14 cellular contexts compared by ENCODE assay signal in genomic region chr1:155260276-155260675, GRCh38. TPM values are rescaled to one million over a fixed set of nuclear protein-coding genes. Genes with fewer than 3 reads are reported as not detected.
DNase-seq lines count a peak whose midpoint lies in the region; ATAC-seq, FAIRE-seq and TF ChIP-seq lines count a peak whose summit lies in the region.
"Had no signal": no experiment of that assay in that cellular context is flagged by ENCODE, and none has a peak within 500 bp of the region (broad histone marks: within the 10 kb centered on the region; RNA-seq: fewer than 3 reads in every experiment).

No MANE protein-coding gene starts in this region.

- H3K27me3 ChIP-seq in CD8-positive, alpha-beta T cell (ENCODE audit: insufficient read depth, low read length): no peaks in the 10 kb centered on the region
- H3K27me3 ChIP-seq in osteoblast (ENCODE audit: insufficient read depth, low read length) (no peaks in the 10 kb centered on the region), gastroesophageal sphincter (no peaks in the 10 kb centered on the region)

- no CpG with 5 or more reads among the region's 5 CpGs for WGBS in gastroesophageal sphincter (ENCODE audit: low coverage in 1 of 2), 2 donors

- peaks cover 21% of the 10 kb centered on the region for H3K4me1 ChIP-seq in CD8-positive, alpha-beta T cell (ENCODE audit: insufficient read depth, low read length)
- H3K4me1 ChIP-seq in kidney (ENCODE audit: control insufficient read depth in 1 of 2, insufficient read depth in 1 of 2, low read depth in 1 of 2, low read length in 2 of 2) (peaks cover 14 to 20% of the 10 kb centered on the region in 2 donors), osteoblast (ENCODE audit: insufficient read depth, low read length) (peaks cover 26% of the 10 kb centered on the region), gastroesophageal sphincter (peaks cover 3 to 44% (median 14%) of the 10 kb centered on the region in 3 donors)

- H3K27ac Mint-ChIP-seq in CD8-positive, alpha-beta T cell: no peak overlapping the region

- TF ChIP-seq POLR2A in gastroesophageal sphincter (IDR thresholded peaks at IDR 0.05): no peak

- no peak for ATAC-seq in CD8-positive, alpha-beta T cell
- ATAC-seq in gastroesophageal sphincter (no peak), HG02623 (IDR thresholded peaks at IDR 0.05; ENCODE audit: unreplicated experiment) (no peak)

- FAIRE-seq in kidney (lab: Jason Lieb, UNC): no peak

- H3K27ac ChIP-seq in 22Rv1 (peak overlapping the region; percentile 88; the same call in 1 of the 2 replicates), VCaP (peak overlapping the region; percentile 81; the same call in 1 of the 2 replicates), kidney (ENCODE audit: low read depth in 2 of 2, low read length in 2 of 2) (no peak overlapping the region), osteoblast (ENCODE audit: low read depth, low read length) (no peak overlapping the region), gastroesophageal sphincter (peak overlapping the region in 2 of 4 donors; percentile 86)
- H3K27ac ChIP-seq in CD8-positive, alpha-beta T cell (ENCODE audit: low read depth, low read length): no peak overlapping the region

- H2AFZ ChIP-seq in osteoblast (ENCODE audit: low read length): no peak overlapping the region

- no peak overlapping the region for H3K4me3 ChIP-seq in CD8-positive, alpha-beta T cell (ENCODE audit: low read depth, low read length)
- peak overlapping the region in 1 of 2 donors; percentile 99 for H3K4me3 ChIP-seq in kidney (ENCODE audit: low read length in 2 of 2)
- H3K4me3 ChIP-seq in osteoblast (ENCODE audit: insufficient read depth, low read length): no peak overlapping the region
- H3K4me3 ChIP-seq in gastroesophageal sphincter: no peak overlapping the region

- peaks cover 23% of the 10 kb centered on the region for H3K36me3 ChIP-seq in CD8-positive, alpha-beta T cell (ENCODE audit: insufficient read depth, low read length)
- peaks cover 13 to 22% of the 10 kb centered on the region in 2 donors for H3K36me3 ChIP-seq in kidney (ENCODE audit: control insufficient read depth in 1 of 2, insufficient read depth in 2 of 2, low read length in 2 of 2)
- H3K36me3 ChIP-seq in osteoblast (ENCODE audit: insufficient read depth, low read length): peaks cover 57% of the 10 kb centered on the region
- H3K36me3 ChIP-seq in gastroesophageal sphincter: peaks cover 3 to 66% of the 10 kb centered on the region in 2 donors

- CTCF ChIA-PET in CD8-positive, alpha-beta T cell (lab: Charles Lee): interaction anchor here (1.2 to 6.4 kb wide), 6 partner anchors 10 to 88 kb away, joined by 3 to 82 read pairs (median 4); partner anchors contain the start of genes FDPS and KRTCAP2

- peak overlapping the region; percentile 100 for H3K4me3 Mint-ChIP-seq in CD8-positive, alpha-beta T cell

- peaks cover 25% of the 10 kb centered on the region for H3K79me2 ChIP-seq in osteoblast (ENCODE audit: insufficient read depth, low read length)

- peaks cover 40% of the 10 kb centered on the region for H3K4me1 Mint-ChIP-seq in CD8-positive, alpha-beta T cell (ENCODE audit: low read depth)

- intact Hi-C loops in CD8-positive, alpha-beta T cell (cut with DNase I, micrococcal nuclease): loop anchor here (5.0 kb wide), 2 partner anchors 597 to 792 kb away; partner anchors contain the start of genes GON4L (in 1 of the 2), LAMTOR2 (in 1 of the 2), SYT11 (in 1 of the 2) and UBQLN4 (in 1 of the 2)
- intact Hi-C loops in kidney (cut with DNase I): no loop called here

- POLR2A ChIA-PET in CD8-positive, alpha-beta T cell (lab: Charles Lee): interaction anchor here (2.6 to 3.8 kb wide), 2 partner anchors 9 to 15 kb away, joined by 17 to 18 read pairs; no protein-coding TSS in a partner anchor

- H3K36me3 Mint-ChIP-seq in CD8-positive, alpha-beta T cell: peaks cover 81% of the 10 kb centered on the region

- DNase-seq in CD8-positive, alpha-beta T cell: no peak
- DNase-seq in kidney: peak; percentile 42
- no peak for DNase-seq in osteoblast (ENCODE audit: insufficient read length, low spot score, missing footprints)
- DNase-seq in cortex of kidney (lab: John Stamatoyannopoulos, UW): no peak
- DNase-seq: activated CD8-positive, alpha-beta memory T cell treated with anti-CD3 and anti-CD28 coated beads, Interleukin-2, amount 50 U/mL, for 48 hours; C1 segment of cervical spinal cord; NCI-H1694 had no signal

- H3K9ac ChIP-seq in kidney (ENCODE audit: low read length in 2 of 2): no peak overlapping the region

- no peaks in the 10 kb centered on the region for H3K27me3 Mint-ChIP-seq in CD8-positive, alpha-beta T cell (ENCODE audit: low read depth)

- H3K9me3 Mint-ChIP-seq in CD8-positive, alpha-beta T cell: no peaks in the 10 kb centered on the region

- TF ChIP-seq EP300 in gastroesophageal sphincter (IDR thresholded peaks at IDR 0.05): no peak

- no peak overlapping the region for H3K4me2 ChIP-seq in osteoblast (ENCODE audit: insufficient read depth, low read length)

- TF ChIP-seq CTCF in 22Rv1 (IDR thresholded peaks at IDR 0.05): no peak
- TF ChIP-seq CTCF in CD8-positive, alpha-beta T cell (IDR thresholded peaks at IDR 0.05): no peak
- TF ChIP-seq CTCF in VCaP (conservative IDR thresholded peaks at IDR 0.05): no peak
- TF ChIP-seq CTCF in kidney (IDR thresholded peaks at IDR 0.05; ENCODE audit: borderline replicate concordance, extremely low read depth, insufficient read depth): no peak
- no peak for TF ChIP-seq CTCF in osteoblast (IDR thresholded peaks at IDR 0.05; ENCODE audit: extremely low read depth, low read depth, low read length)
- no peak for TF ChIP-seq CTCF in gastroesophageal sphincter (IDR thresholded peaks at IDR 0.05)

- H4K20me1 ChIP-seq in osteoblast (ENCODE audit: insufficient read depth, low read length): no peaks in the 10 kb centered on the region

- H3K9me3 ChIP-seq in CD8-positive, alpha-beta T cell (ENCODE audit: low read length): no peaks in the 10 kb centered on the region
- H3K9me3 ChIP-seq in kidney (ENCODE audit: control insufficient read depth in 1 of 2, low read length in 2 of 2): no peaks in the 10 kb centered on the region
- no peaks in the 10 kb centered on the region for H3K9me3 ChIP-seq in osteoblast (ENCODE audit: low read depth, low read length)
- no peaks in the 10 kb centered on the region for H3K9me3 ChIP-seq in gastroesophageal sphincter

RNA-seq across cellular contexts. Expression of gene SCAMP3, which starts 1.9 kb away (rescaled TPM):
- total RNA-seq in CD8-positive, alpha-beta T cell: 10 to 100 TPM; 47.5 to 48.5 TPM
- total RNA-seq in kidney: 66.7 TPM
- polyA plus RNA-seq in kidney (ENCODE audit: insufficient read depth, low read depth, low replicate concordance): 89.1 TPM
- 35.9 and 41.3 TPM in 2 replicates for total RNA-seq in osteoblast
- total RNA-seq in gastroesophageal sphincter: 10 to 100 TPM; 28.1 to 44.4 (median 36.8) TPM

RNA-seq across cellular contexts. Expression of gene ENTREP3, which starts 5.0 kb away (rescaled TPM):
- 1 to 10 TPM; 8.1 to 8.7 TPM for total RNA-seq in CD8-positive, alpha-beta T cell
- total RNA-seq in kidney (22.8 TPM), osteoblast (6.5 and 7.7 TPM in 2 replicates), gastroesophageal sphincter (10 to 100 TPM; 11.4 to 35.3 (median 22.1) TPM)
- 19.8 TPM for polyA plus RNA-seq in kidney (ENCODE audit: insufficient read depth, low read depth, low replicate concordance)

RNA-seq across cellular contexts. Expression of gene CLK2, which starts 13.0 kb away (rescaled TPM):
- total RNA-seq in CD8-positive, alpha-beta T cell: 10 to 100 TPM; 48.6 to 54.4 TPM
- total RNA-seq in kidney (59.7 TPM), osteoblast (17.4 and 19.7 TPM in 2 replicates), gastroesophageal sphincter (10 to 100 TPM; 14.4 to 51.4 (median 32.9) TPM)
- polyA plus RNA-seq in kidney (ENCODE audit: insufficient read depth, low read depth, low replicate concordance): 28.9 TPM

RNA-seq across cellular contexts. Expression of gene HCN3, which starts 17.0 kb away (rescaled TPM):
- 1 to 10 TPM; 1.3 TPM for total RNA-seq in CD8-positive, alpha-beta T cell
- total RNA-seq in kidney (3.3 TPM), osteoblast (2.5 and 2.9 TPM in 2 replicates), gastroesophageal sphincter (1 to 10 TPM in 3 of 4 donors, under 1 TPM in 1; 0.47 to 2.2 (median 1.6) TPM)
- polyA plus RNA-seq in kidney (ENCODE audit: insufficient read depth, low read depth, low replicate concordance): 4.5 TPM

RNA-seq across cellular contexts. Expression of gene PKLR, which starts 41.0 kb away (rescaled TPM):
- not detected for total RNA-seq in CD8-positive, alpha-beta T cell
- total RNA-seq in kidney: 0.82 TPM
- 19.9 TPM for polyA plus RNA-seq in kidney (ENCODE audit: insufficient read depth, low read depth, low replicate concordance)
- total RNA-seq in osteoblast: not detected in 2 replicates
- total RNA-seq in gastroesophageal sphincter: not detected
- total RNA-seq: fibroblast of villous mesenchyme, G401, pulmonary artery endothelial cell had no signal

Comparison
In these comparisons a context has a peak if more than half of its experiments do, and no peak if none do; other contexts are left out.
1. H3K27ac ChIP-seq: peak in 22Rv1 (single experiment) and VCaP (single experiment); none in CD8-positive, alpha-beta T cell (single experiment), kidney (0 of 2) and osteoblast (single experiment).